8 cellular contexts compared by ENCODE assay signal in genomic region chr21:17793675-17794123, GRCh38. TPM values are rescaled to one million over a fixed set of nuclear protein-coding genes. Genes with fewer than 3 reads are reported as not detected.
DNase-seq lines count a peak whose midpoint lies in the region; ATAC-seq and TF ChIP-seq lines count a peak whose summit lies in the region.

No MANE protein-coding gene starts in this region.

- intact Hi-C loops in natural killer cell (cut with micrococcal nuclease) = loop anchor here (1.0 to 2.0 kb wide), 2 partner anchors 17 to 25 kb away; no protein-coding TSS in a partner anchor

- peak overlapping the region; percentile 83 for H3K4me3 Mint-ChIP-seq in natural killer cell

- peak; percentile 22 for DNase-seq in AG09319 (ENCODE audit: extremely low read depth, low read depth)
- DNase-seq in astrocyte of the cerebellum (ENCODE audit: low read depth) = no peak
- DNase-seq in natural killer cell = no peak
- DNase-seq in NCI-H748 treated with DMSO at 0.1 percent for 48 hours (lab: John Stamatoyannopoulos, UW) = no peak
- no peak for DNase-seq in NCI-H1417 (lab: John Stamatoyannopoulos, UW)
- no peak for DNase-seq in Kasumi-1 (lab: John Stamatoyannopoulos, UW)

- in situ Hi-C loops in astrocyte of the cerebellum (cut with HindIII; ENCODE audit: low sequenced_read_pairs) = no loop called here

- ATAC-seq in GM19324 (IDR thresholded peaks at IDR 0.05; ENCODE audit: low FRiP score, unreplicated experiment) = peak; percentile 47
- ATAC-seq in HG03378 (IDR thresholded peaks at IDR 0.05; ENCODE audit: unreplicated experiment) = peak; percentile 66
- ATAC-seq in natural killer cell = peak; percentile 72 to 79 (median 76)

- peak overlapping the region; percentile 82 to 91 for H3K27ac Mint-ChIP-seq in natural killer cell

- no peaks in the 10 kb centered on the region for H3K9me3 Mint-ChIP-seq in natural killer cell

- peaks cover 34 to 55% of the 10 kb centered on the region in 2 donors for H3K4me1 Mint-ChIP-seq in natural killer cell

- H3K36me3 Mint-ChIP-seq in natural killer cell = no peaks in the 10 kb centered on the region

- H3K4me3 ChIP-seq in astrocyte of the cerebellum (ENCODE audit: low read depth, low read length) = peak overlapping the region; percentile 11

- no peaks in the 10 kb centered on the region for H3K27me3 Mint-ChIP-seq in natural killer cell (ENCODE audit: low read depth in 2 of 2)

- no peak for TF ChIP-seq CTCF in AG09319 (IDR thresholded peaks at IDR 0.05; ENCODE audit: low read depth, low read length)
- TF ChIP-seq CTCF in astrocyte of the cerebellum (IDR thresholded peaks at IDR 0.05; ENCODE audit: low read depth, low read length, missing control alignments) = no peak
- TF ChIP-seq CTCF in natural killer cell (IDR thresholded peaks at IDR 0.05) = no peak

RNA-seq across cellular contexts. Expression of gene C21orf91, which starts 25.5 kb away (rescaled TPM):
- total RNA-seq in natural killer cell = 10 to 100 TPM; 40.9 to 59.4 (median 46.4) TPM
